22 cellular contexts compared by ENCODE assay signal in genomic region chr1:150749720-150750311, GRCh38. TPM values are rescaled to one million over a fixed set of nuclear protein-coding genes. Genes with fewer than 3 reads are reported as not detected.
"Had no signal": no experiment of that assay in that cellular context is flagged by ENCODE, and none has a peak within 500 bp of the region (broad histone marks: within the 10 kb centered on the region; RNA-seq: fewer than 3 reads in every experiment).

No MANE protein-coding gene starts in this region.

- H3K9me3 ChIP-seq: gastrocnemius medialis, stomach, suprapubic skin, tibial nerve had no signal

- H3K27me3 ChIP-seq: cardiac muscle cell, gastrocnemius medialis, stomach, suprapubic skin, tibial nerve had no signal

- H3K36me3 ChIP-seq: cardiac muscle cell had no signal

- H3K27ac ChIP-seq: cardiac muscle cell, gastrocnemius medialis, stomach, suprapubic skin, tibial nerve had no signal

- ATAC-seq: gastrocnemius medialis; naive thymus-derived CD4-positive, alpha-beta T cell; sciatic nerve; stimulated activated effector memory CD8-positive, alpha-beta T cell treated with anti-CD3 and anti-CD28 coated beads, Interleukin-12 subunit alpha, Interleukin-12 subunit beta, amount 100 ng/mL, for 72 hours; T-helper 17 cell had no signal

- H3K27ac Mint-ChIP-seq: activated T-cell treated with anti-CD3 and anti-CD28 coated beads, Interleukin-2, amount 50 U/mL, for 24 hours; stimulated activated effector memory CD8-positive, alpha-beta T cell treated with anti-CD3 and anti-CD28 coated beads, Interleukin-12 subunit alpha, Interleukin-12 subunit beta, amount 100 ng/mL, for 72 hours; T-helper 17 cell had no signal

- H3K4me3 ChIP-seq: cardiac muscle cell, gastrocnemius medialis, stomach, suprapubic skin, tibial nerve had no signal

- H3K4me1 Mint-ChIP-seq: neural crest cell; stimulated activated effector memory CD8-positive, alpha-beta T cell treated with anti-CD3 and anti-CD28 coated beads, Interleukin-12 subunit alpha, Interleukin-12 subunit beta, amount 100 ng/mL, for 72 hours; T-helper 17 cell had no signal

- H3K4me1 ChIP-seq: gastrocnemius medialis, stomach, suprapubic skin, tibial nerve had no signal

- H3K9me3 Mint-ChIP-seq: activated CD4-positive, alpha-beta T cell treated with anti-CD3 and anti-CD28 coated beads, Interleukin-2, amount 10 ng/mL, durations not matched to agents 24 days and 14 days; activated T-cell treated with anti-CD3 and anti-CD28 coated beads, Interleukin-2, amount 50 U/mL, for 24 hours; activated T-helper 2 cell treated with anti-CD3 and anti-CD28 coated beads, Interferon-gamma antibody, Interleukin-2, Interleukin-4, amounts not matched to agents 10 μg/mL and 5 μg/mL and 100 μg/mL, durations not matched to agents 14 hours and 24 hours and 36 hours; naive thymus-derived CD4-positive, alpha-beta T cell; neural crest cell; stimulated activated effector memory CD8-positive, alpha-beta T cell treated with anti-CD3 and anti-CD28 coated beads, Interleukin-12 subunit alpha, Interleukin-12 subunit beta, amount 100 ng/mL, for 72 hours had no signal

- H3K27me3 Mint-ChIP-seq: activated CD4-positive, alpha-beta T cell treated with anti-CD3 and anti-CD28 coated beads, Interleukin-2, amount 10 ng/mL, durations not matched to agents 24 days and 14 days; activated T-cell treated with anti-CD3 and anti-CD28 coated beads, Interleukin-2, amount 50 U/mL, for 24 hours; naive thymus-derived CD4-positive, alpha-beta T cell; T-helper 17 cell had no signal

- H3K4me3 Mint-ChIP-seq: activated CD4-positive, alpha-beta T cell treated with anti-CD3 and anti-CD28 coated beads, Interleukin-2, amount 10 ng/mL, durations not matched to agents 24 days and 14 days; activated T-cell treated with anti-CD3 and anti-CD28 coated beads, Interleukin-2, amount 50 U/mL, for 24 hours; neural crest cell; stimulated activated effector memory CD8-positive, alpha-beta T cell treated with anti-CD3 and anti-CD28 coated beads, Interleukin-12 subunit alpha, Interleukin-12 subunit beta, amount 100 ng/mL, for 72 hours; T-helper 17 cell had no signal

- DNase-seq: activated CD4-positive, alpha-beta T cell treated with anti-CD3 and anti-CD28 coated beads, Interleukin-2, amount 10 ng/mL, durations not matched to agents 24 days and 14 days; activated naive CD4-positive, alpha-beta T cell; activated T-cell treated with anti-CD3 and anti-CD28 coated beads, Interleukin-2, amount 50 U/mL, for 24 hours; amygdala; gastrocnemius medialis; hippocampal formation; mesenchymal stem cell; naive thymus-derived CD4-positive, alpha-beta T cell; small intestine; stimulated activated CD4-positive, alpha-beta T cell treated with anti-CD3 and anti-CD28 coated beads, Interleukin-2, amount 100 ng/mL, for 24 hours; stomach; T-helper 17 cell had no signal

RNA-seq across cellular contexts. Expression of gene CTSS, which starts 15.8 kb away (rescaled TPM):
- polyA plus RNA-seq: cardiac muscle cell had no signal

RNA-seq across cellular contexts. Expression of gene HORMAD1, which starts 29.1 kb away (rescaled TPM):
- total RNA-seq: activated CD4-positive, alpha-beta T cell treated with anti-CD3 and anti-CD28 coated beads, Interleukin-2, amount 10 ng/mL, durations not matched to agents 24 days and 14 days; cardiac muscle cell; cerebellum; mucosa of gallbladder; neural crest cell; renal cortical epithelial cell had no signal
- polyA plus RNA-seq: cardiac muscle cell; naive thymus-derived CD4-positive, alpha-beta T cell had no signal
